19 cellular contexts compared by ENCODE assay signal in the genomic region with DNA sequence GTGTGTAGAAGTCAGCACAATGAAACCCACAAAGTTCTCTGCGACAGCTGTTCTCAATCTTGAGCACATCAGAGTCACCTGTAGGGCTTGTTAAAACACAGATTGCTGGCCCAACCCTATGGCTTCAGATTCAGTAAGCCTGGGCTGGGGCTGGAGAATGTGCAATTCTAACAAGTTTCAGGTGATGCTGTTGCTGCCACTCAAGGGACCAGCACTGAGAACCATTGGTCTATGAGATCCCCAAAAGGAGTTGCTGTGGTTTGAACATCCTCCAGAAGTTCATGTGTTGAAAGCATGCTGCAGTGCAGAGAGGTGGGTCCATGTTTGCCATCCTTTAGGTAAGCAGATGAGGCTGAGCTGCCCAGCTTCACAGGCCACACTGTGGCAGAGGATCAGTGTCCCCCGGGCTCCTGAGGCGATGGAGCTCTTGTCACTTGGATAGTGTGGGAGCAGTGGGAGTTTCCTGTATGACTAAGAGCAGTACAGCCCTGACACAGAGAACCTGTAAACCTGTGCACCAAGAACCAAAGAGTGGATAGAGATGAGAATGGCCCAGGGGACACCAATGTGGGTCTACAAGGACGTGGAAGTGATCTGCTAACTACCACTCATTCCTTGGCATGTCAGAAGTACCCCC. TPM values are rescaled to one million over a fixed set of nuclear protein-coding genes. Genes with fewer than 3 reads are reported as not detected.
A peak's percentile ranks its signal among the peaks of the same experiment; 100 is the strongest.
DNase-seq lines count a peak whose midpoint lies in the region; ATAC-seq lines count a peak whose summit lies in the region.
"Had no signal": no experiment of that assay in that cellular context is flagged by ENCODE, and none has a peak within 500 bp of the region (broad histone marks: within the 10 kb centered on the region; RNA-seq: fewer than 3 reads in every experiment).

No MANE protein-coding gene starts in this region.

- H3K27me3 Mint-ChIP-seq in activated CD8-positive, alpha-beta memory T cell treated with anti-CD3 and anti-CD28 coated beads, Interleukin-2, amount 10 ng/mL, durations not matched to agents 7 days and 5 days: no peaks in the 10 kb centered on the region
- no peaks in the 10 kb centered on the region for H3K27me3 Mint-ChIP-seq in stimulated activated memory B cell treated with anti-CD40 and anti-IgM and Interleukin-4, amounts not matched to agents 10 μg/mL and 1 μg/mL and 100 μg/mL, for 72 hours
- H3K27me3 Mint-ChIP-seq: activated CD4-positive, alpha-beta T cell treated with anti-CD3 and anti-CD28 coated beads, Interleukin-2, amount 10 ng/mL, durations not matched to agents 7 days and 5 days had no signal

- no peak overlapping the region for H3K4me3 Mint-ChIP-seq in activated CD8-positive, alpha-beta memory T cell treated with anti-CD3 and anti-CD28 coated beads, Interleukin-2, amount 10 ng/mL, durations not matched to agents 7 days and 5 days
- H3K4me3 Mint-ChIP-seq in stimulated activated memory B cell treated with anti-CD40 and anti-IgM and Interleukin-4, amounts not matched to agents 10 μg/mL and 1 μg/mL and 100 μg/mL, for 72 hours: no peak overlapping the region
- H3K4me3 Mint-ChIP-seq: activated CD4-positive, alpha-beta T cell treated with anti-CD3 and anti-CD28 coated beads, Interleukin-2, amount 10 ng/mL, durations not matched to agents 7 days and 5 days; dendritic cell treated with granulocyte-macrophage colony-stimulating factor and Interleukin-4, amounts not matched to agents 40 ng/mL and 50 ng/mL, for 4 days had no signal

- H3K36me3 Mint-ChIP-seq in activated CD8-positive, alpha-beta memory T cell treated with anti-CD3 and anti-CD28 coated beads, Interleukin-2, amount 10 ng/mL, durations not matched to agents 7 days and 5 days: no peaks in the 10 kb centered on the region
- H3K36me3 Mint-ChIP-seq in stimulated activated memory B cell treated with anti-CD40 and anti-IgM and Interleukin-4, amounts not matched to agents 10 μg/mL and 1 μg/mL and 100 μg/mL, for 72 hours: no peaks in the 10 kb centered on the region

- H3K4me1 Mint-ChIP-seq in activated CD8-positive, alpha-beta memory T cell treated with anti-CD3 and anti-CD28 coated beads, Interleukin-2, amount 10 ng/mL, durations not matched to agents 7 days and 5 days: peaks cover 23% of the 10 kb centered on the region
- no peaks in the 10 kb centered on the region for H3K4me1 Mint-ChIP-seq in stimulated activated memory B cell treated with anti-CD40 and anti-IgM and Interleukin-4, amounts not matched to agents 10 μg/mL and 1 μg/mL and 100 μg/mL, for 72 hours

- H3K9me3 Mint-ChIP-seq in activated CD8-positive, alpha-beta memory T cell treated with anti-CD3 and anti-CD28 coated beads, Interleukin-2, amount 10 ng/mL, durations not matched to agents 7 days and 5 days (ENCODE audit: low read depth): no peaks in the 10 kb centered on the region
- no peaks in the 10 kb centered on the region for H3K9me3 Mint-ChIP-seq in stimulated activated memory B cell treated with anti-CD40 and anti-IgM and Interleukin-4, amounts not matched to agents 10 μg/mL and 1 μg/mL and 100 μg/mL, for 72 hours
- H3K9me3 Mint-ChIP-seq: activated CD4-positive, alpha-beta T cell treated with anti-CD3 and anti-CD28 coated beads, Interleukin-2, amount 10 ng/mL, durations not matched to agents 7 days and 5 days had no signal

- CTCF ChIA-PET in activated CD8-positive, alpha-beta memory T cell treated with anti-CD3 and anti-CD28 coated beads, Interleukin-2, amount 10 ng/mL, durations not matched to agents 7 days and 5 days (lab: Charles Lee): interaction anchor here (1.0 to 1.8 kb wide), 4 partner anchors 55 to 144 kb away, joined by 3 to 5 read pairs (median 3); a partner anchor contains a TSS

- ATAC-seq in activated CD8-positive, alpha-beta memory T cell treated with anti-CD3 and anti-CD28 coated beads, Interleukin-2, amount 10 ng/mL, durations not matched to agents 7 days and 5 days: peak; percentile 76
- ATAC-seq in GM21619 (IDR thresholded peaks at IDR 0.05; ENCODE audit: unreplicated experiment) (peak; percentile 70), HG03097 (IDR thresholded peaks at IDR 0.05; ENCODE audit: low FRiP score, unreplicated experiment) (peak; percentile 49)
- peak; percentile 41 for ATAC-seq in stimulated activated memory B cell treated with anti-CD40 and anti-IgM and Interleukin-4, amounts not matched to agents 10 μg/mL and 1 μg/mL and 100 μg/mL, for 72 hours
- ATAC-seq: right lobe of liver had no signal

- H3K27ac Mint-ChIP-seq in activated CD8-positive, alpha-beta memory T cell treated with anti-CD3 and anti-CD28 coated beads, Interleukin-2, amount 10 ng/mL, durations not matched to agents 7 days and 5 days: no peak overlapping the region
- no peak overlapping the region for H3K27ac Mint-ChIP-seq in stimulated activated memory B cell treated with anti-CD40 and anti-IgM and Interleukin-4, amounts not matched to agents 10 μg/mL and 1 μg/mL and 100 μg/mL, for 72 hours
- H3K27ac Mint-ChIP-seq: activated CD4-positive, alpha-beta T cell treated with anti-CD3 and anti-CD28 coated beads, Interleukin-2, amount 10 ng/mL, durations not matched to agents 7 days and 5 days; dendritic cell treated with granulocyte-macrophage colony-stimulating factor and Interleukin-4, amounts not matched to agents 40 ng/mL and 50 ng/mL, for 4 days had no signal

- DNase-seq in activated CD8-positive, alpha-beta memory T cell treated with anti-CD3 and anti-CD28 coated beads, Interleukin-2, amount 10 ng/mL, durations not matched to agents 7 days and 5 days: peak; percentile 48
- no peak for DNase-seq in activated CD8-positive, alpha-beta memory T cell treated with anti-CD3 and anti-CD28 coated beads, Interleukin-2, amount 50 U/mL, for 48 hours
- no peak for DNase-seq in T1000 (lab: John Stamatoyannopoulos, UW)
- no peak for DNase-seq in NCI-H1417 (lab: John Stamatoyannopoulos, UW)
- DNase-seq in HCEC 1CT: no peak
- DNase-seq: activated CD4-positive, alpha-beta T cell treated with anti-CD3 and anti-CD28 coated beads, Interleukin-2, amount 10 ng/mL, durations not matched to agents 7 days and 5 days; erythroblast; H7; IMR-90; kidney; NCI-H2171 treated with DMSO at 0.1 percent for 48 hours; NK-92 treated with Interleukin-12 subunit alpha and Interleukin-12 subunit beta, amount 100 ng/mL, for 24 hours; right lobe of liver; SHP77; stimulated activated CD4-positive, alpha-beta T cell treated with anti-CD3 and anti-CD28 coated beads, Interleukin-1b, Interleukin-23, amount 100 ng/mL, for 48 hours had no signal

RNA-seq across cellular contexts. Expression of a gene that starts 8.0 kb away (rescaled TPM):
- 100 to 1,000 TPM; 147 to 180 TPM for total RNA-seq in activated CD8-positive, alpha-beta memory T cell treated with anti-CD3 and anti-CD28 coated beads, Interleukin-2, amount 10 ng/mL, durations not matched to agents 7 days and 5 days
